In the genomic region with DNA sequence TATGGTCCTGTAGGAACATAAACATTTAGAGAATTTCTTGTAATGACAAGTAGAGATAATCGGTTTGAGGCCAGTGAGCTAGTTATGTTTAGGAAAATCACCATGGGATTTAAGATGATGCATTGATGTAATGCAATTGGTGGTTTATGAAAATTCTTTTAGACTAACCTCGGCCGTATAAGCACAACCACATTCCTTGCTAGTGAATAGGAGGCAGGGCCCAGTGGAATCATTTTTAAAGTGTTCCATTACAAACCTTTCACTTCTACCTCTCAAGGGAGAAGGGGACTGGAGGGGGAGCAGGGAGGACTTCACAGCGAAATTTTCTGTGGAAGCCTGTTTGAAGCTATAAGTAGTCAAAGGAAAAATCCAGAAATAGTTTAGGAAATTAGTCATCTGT, we compare ENCODE assay signal across 11 cellular contexts.
DNase-seq lines count a peak whose midpoint lies in the region; ATAC-seq and TF ChIP-seq lines count a peak whose summit lies in the region.
"Had no signal": no experiment of that assay in that cellular context is flagged by ENCODE, and none has a peak within 500 bp of the region (broad histone marks: within the 10 kb centered on the region; RNA-seq: fewer than 3 reads in every experiment).

No MANE protein-coding gene starts in this region.

- H3K4me1 ChIP-seq in GM23338 (ENCODE audit: insufficient read depth) (peaks cover 19% of the 10 kb centered on the region), thoracic aorta (ENCODE audit: control insufficient read depth in 1 of 2, low read depth in 2 of 2) (peaks cover 9 to 11% of the 10 kb centered on the region in 2 donors)
- H3K4me1 ChIP-seq: upper lobe of left lung had no signal

- H4K20me1 ChIP-seq in GM23338 (replicated peaks; ENCODE audit: insufficient read depth) = no peaks in the 10 kb centered on the region

- no peaks in the 10 kb centered on the region for H3K9me3 ChIP-seq in thoracic aorta
- H3K9me3 ChIP-seq: upper lobe of left lung had no signal

- no peak overlapping the region for H2AFZ ChIP-seq in GM23338

- H3K27me3 ChIP-seq in GM23338 (ENCODE audit: insufficient read depth) (no peaks in the 10 kb centered on the region), thoracic aorta (replicated peaks; ENCODE audit: insufficient read depth) (no peaks in the 10 kb centered on the region)
- H3K27me3 ChIP-seq: upper lobe of left lung had no signal

- no peaks in the 10 kb centered on the region for H3K9me2 ChIP-seq in GM23338 (ENCODE audit: insufficient read depth)

- H3K9me3 Mint-ChIP-seq in GM23338 = 0 out of 3 replicates have a peak, but pooled peaks cover 4% of the 10 kb centered on the region

- no peak for ATAC-seq in GM23338
- ATAC-seq in thoracic aorta (ENCODE audit: insufficient number of reproducible peaks, low FRiP score, low read depth) = peak; percentile 34
- no peak for ATAC-seq in activated CD4-positive, CD25-positive, alpha-beta regulatory T cell treated with anti-CD3 and anti-CD28 coated beads, Interleukin-2, amount 50 U/mL, for 24 hours
- no peak for ATAC-seq in HG03442 (IDR thresholded peaks at IDR 0.05; ENCODE audit: unreplicated experiment)

- no peaks in the 10 kb centered on the region for H3K36me3 Mint-ChIP-seq in GM23338 (ENCODE audit: low read depth)
- H3K36me3 Mint-ChIP-seq: brain had no signal

- DNase-seq in GM23338 (ENCODE audit: low spot score) (no peak), SW480 (ENCODE audit: low spot score) (peak; percentile 74), fibroblast of villous mesenchyme (ENCODE audit: low read depth) (peak; percentile 94), thoracic aorta (ENCODE audit: low spot score) (no peak), SKM-1 treated with dmso at 0.1 percent for 144 hours (lab: John Stamatoyannopoulos, UW; ENCODE audit: unreplicated experiment) (no peak)
- DNase-seq: NCI-H1417 treated with DMSO at 0.1 percent for 48 hours, upper lobe of left lung had no signal

- H3K36me3 ChIP-seq in GM23338 (ENCODE audit: insufficient read depth) = no peaks in the 10 kb centered on the region
- H3K36me3 ChIP-seq in thoracic aorta = no peaks in the 10 kb centered on the region
- H3K36me3 ChIP-seq: upper lobe of left lung had no signal

- H3K4me2 ChIP-seq in GM23338 = peak overlapping the region; percentile 41; the same call in 1 of the 2 replicates

- H3K79me2 ChIP-seq in GM23338 (replicated peaks; ENCODE audit: insufficient read depth) = no peaks in the 10 kb centered on the region

- no peaks in the 10 kb centered on the region for H3K27me3 Mint-ChIP-seq in GM23338 (ENCODE audit: insufficient read depth, low read depth, poor library complexity)

- H3K4me1 Mint-ChIP-seq in GM23338 = peaks cover 23% of the 10 kb centered on the region

- H3K27ac ChIP-seq in GM23338 (ENCODE audit: low read depth) = no peak overlapping the region
- peak overlapping the region in 1 of 2 donors; percentile 56 for H3K27ac ChIP-seq in thoracic aorta
- H3K27ac ChIP-seq: upper lobe of left lung had no signal

- no peak overlapping the region for H3K4me3 ChIP-seq in GM23338
- no peak overlapping the region for H3K4me3 ChIP-seq in fibroblast of villous mesenchyme (ENCODE audit: low read depth, low read length)
- H3K4me3 ChIP-seq in thoracic aorta = no peak overlapping the region
- H3K4me3 ChIP-seq: lung, upper lobe of left lung had no signal

- TF ChIP-seq CTCF in GM23338 (conservative IDR thresholded peaks at IDR 0.05; ENCODE audit: low read depth in 2 of 2) = no peak
- no peak for TF ChIP-seq CTCF in fibroblast of villous mesenchyme (IDR thresholded peaks at IDR 0.05; ENCODE audit: insufficient read depth, low read depth, low read length)
- TF ChIP-seq CTCF in thoracic aorta (IDR thresholded peaks at IDR 0.05) = no peak

- H3F3A ChIP-seq in GM23338 (replicated peaks; ENCODE audit: low read depth) = no peaks in the 10 kb centered on the region

- no peak overlapping the region for H3K4me3 Mint-ChIP-seq in GM23338
- H3K4me3 Mint-ChIP-seq: brain had no signal

- no peak overlapping the region for H3K27ac Mint-ChIP-seq in GM23338

TF ChIP-seq in GM23338, 12 proteins besides CTCF, POLR2A, EP300 and RAD21 (continues in another document):
- TF ChIP-seq, protein P1, sequence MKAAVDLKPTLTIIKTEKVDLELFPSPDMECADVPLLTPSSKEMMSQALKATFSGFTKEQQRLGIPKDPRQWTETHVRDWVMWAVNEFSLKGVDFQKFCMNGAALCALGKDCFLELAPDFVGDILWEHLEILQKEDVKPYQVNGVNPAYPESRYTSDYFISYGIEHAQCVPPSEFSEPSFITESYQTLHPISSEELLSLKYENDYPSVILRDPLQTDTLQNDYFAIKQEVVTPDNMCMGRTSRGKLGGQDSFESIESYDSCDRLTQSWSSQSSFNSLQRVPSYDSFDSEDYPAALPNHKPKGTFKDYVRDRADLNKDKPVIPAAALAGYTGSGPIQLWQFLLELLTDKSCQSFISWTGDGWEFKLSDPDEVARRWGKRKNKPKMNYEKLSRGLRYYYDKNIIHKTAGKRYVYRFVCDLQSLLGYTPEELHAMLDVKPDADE (IDR thresholded peaks at IDR 0.05) = no peak
- TF ChIP-seq EZH2 (IDR thresholded peaks at IDR 0.05; ENCODE audit: low read depth, unreplicated experiment) (no peak), POLR2AphosphoS5 (IDR thresholded peaks at IDR 0.05; ENCODE audit: low read depth) (no peak), ZNF331 (CRISPR knock-in tag; IDR thresholded peaks at IDR 0.05; ENCODE audit: low read depth) (no peak), EZH2phosphoT487 (IDR thresholded peaks at IDR 0.05; ENCODE audit: unreplicated experiment) (no peak), JUNB (IDR thresholded peaks at IDR 0.05; ENCODE audit: unreplicated experiment) (no peak)
- TF ChIP-seq, protein P2, sequence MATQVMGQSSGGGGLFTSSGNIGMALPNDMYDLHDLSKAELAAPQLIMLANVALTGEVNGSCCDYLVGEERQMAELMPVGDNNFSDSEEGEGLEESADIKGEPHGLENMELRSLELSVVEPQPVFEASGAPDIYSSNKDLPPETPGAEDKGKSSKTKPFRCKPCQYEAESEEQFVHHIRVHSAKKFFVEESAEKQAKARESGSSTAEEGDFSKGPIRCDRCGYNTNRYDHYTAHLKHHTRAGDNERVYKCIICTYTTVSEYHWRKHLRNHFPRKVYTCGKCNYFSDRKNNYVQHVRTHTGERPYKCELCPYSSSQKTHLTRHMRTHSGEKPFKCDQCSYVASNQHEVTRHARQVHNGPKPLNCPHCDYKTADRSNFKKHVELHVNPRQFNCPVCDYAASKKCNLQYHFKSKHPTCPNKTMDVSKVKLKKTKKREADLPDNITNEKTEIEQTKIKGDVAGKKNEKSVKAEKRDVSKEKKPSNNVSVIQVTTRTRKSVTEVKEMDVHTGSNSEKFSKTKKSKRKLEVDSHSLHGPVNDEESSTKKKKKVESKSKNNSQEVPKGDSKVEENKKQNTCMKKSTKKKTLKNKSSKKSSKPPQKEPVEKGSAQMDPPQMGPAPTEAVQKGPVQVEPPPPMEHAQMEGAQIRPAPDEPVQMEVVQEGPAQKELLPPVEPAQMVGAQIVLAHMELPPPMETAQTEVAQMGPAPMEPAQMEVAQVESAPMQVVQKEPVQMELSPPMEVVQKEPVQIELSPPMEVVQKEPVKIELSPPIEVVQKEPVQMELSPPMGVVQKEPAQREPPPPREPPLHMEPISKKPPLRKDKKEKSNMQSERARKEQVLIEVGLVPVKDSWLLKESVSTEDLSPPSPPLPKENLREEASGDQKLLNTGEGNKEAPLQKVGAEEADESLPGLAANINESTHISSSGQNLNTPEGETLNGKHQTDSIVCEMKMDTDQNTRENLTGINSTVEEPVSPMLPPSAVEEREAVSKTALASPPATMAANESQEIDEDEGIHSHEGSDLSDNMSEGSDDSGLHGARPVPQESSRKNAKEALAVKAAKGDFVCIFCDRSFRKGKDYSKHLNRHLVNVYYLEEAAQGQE (IDR thresholded peaks at IDR 0.05; ENCODE audit: unreplicated experiment) = no peak

Comparison
In these comparisons a context has a peak if more than half of its experiments do, and no peak if none do; other contexts are left out.
1. DNase-seq: peak in SW480 (single experiment) and fibroblast of villous mesenchyme (single experiment); none in GM23338 (single experiment), thoracic aorta (single experiment) and SKM-1 treated with dmso at 0.1 percent for 144 hours (single experiment).